8 cellular contexts compared by ENCODE assay signal in the genomic region with DNA sequence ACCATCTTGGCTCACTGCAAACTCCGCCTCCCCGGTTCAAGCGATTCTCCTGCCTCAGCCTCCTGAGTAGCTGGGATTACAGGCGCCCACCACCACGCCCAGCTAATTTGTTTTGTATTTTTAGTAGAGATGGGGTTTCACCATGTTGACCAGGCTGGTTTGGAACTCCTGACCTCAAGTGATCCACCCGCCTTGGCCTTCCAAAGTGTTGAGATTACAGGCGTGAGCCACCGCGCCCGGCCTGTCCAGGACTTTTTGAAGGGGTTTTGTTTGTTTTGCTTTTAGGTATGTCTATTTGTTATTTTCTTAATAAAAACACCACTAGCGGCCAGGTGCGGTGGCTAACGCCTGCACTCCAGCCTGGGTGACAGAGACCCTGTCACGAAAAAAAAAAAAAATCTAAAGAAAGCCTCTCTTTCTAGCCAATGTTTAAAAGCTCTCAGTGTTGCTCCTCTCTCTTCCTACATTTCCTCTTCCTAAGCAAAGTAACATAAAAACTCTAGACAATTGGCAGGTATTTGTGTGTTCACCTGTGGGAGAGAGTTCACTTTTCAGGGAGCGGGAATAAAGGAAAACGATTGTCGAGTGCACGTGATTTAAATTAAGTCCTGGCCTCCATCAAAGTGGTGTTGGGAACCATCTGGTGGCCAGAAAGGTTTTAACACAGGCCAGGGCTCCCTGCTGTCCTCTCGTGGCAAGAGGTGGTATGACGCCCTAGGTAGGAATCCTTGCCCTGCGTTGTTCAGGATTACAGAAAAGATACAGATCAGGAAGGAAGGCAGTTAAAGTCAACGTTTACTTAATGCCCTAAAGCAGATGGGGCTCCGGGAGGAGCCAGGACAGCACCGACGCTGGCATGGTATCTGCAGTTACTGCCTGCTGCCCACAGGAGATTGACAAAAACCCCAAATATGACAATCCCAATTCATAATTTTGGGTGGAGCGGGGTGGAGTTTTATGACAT. TPM values are rescaled to one million over a fixed set of nuclear protein-coding genes. Genes with fewer than 3 reads are reported as not detected.
DNase-seq lines count a peak whose midpoint lies in the region; ATAC-seq and TF ChIP-seq lines count a peak whose summit lies in the region.

No MANE protein-coding gene starts in this region.

- H3K27ac ChIP-seq in CD8-positive, alpha-beta T cell (ENCODE audit: low read depth, low read length) = no peak overlapping the region
- no peak overlapping the region for H3K27ac ChIP-seq in lower lobe of right lung

- peak; percentile 100 for TF ChIP-seq CTCF in CD8-positive, alpha-beta T cell (IDR thresholded peaks at IDR 0.05)
- peak; percentile 99 for TF ChIP-seq CTCF in lower lobe of right lung (IDR thresholded peaks at IDR 0.05)

- peaks cover 5% of the 10 kb centered on the region for H3K4me1 Mint-ChIP-seq in CD8-positive, alpha-beta T cell (ENCODE audit: low read depth)

- H3K36me3 Mint-ChIP-seq in CD8-positive, alpha-beta T cell = no peaks in the 10 kb centered on the region

- ATAC-seq in CD8-positive, alpha-beta T cell = peak; percentile 100
- ATAC-seq in GM19455 (IDR thresholded peaks at IDR 0.05; ENCODE audit: unreplicated experiment) (peak; percentile 90), HG03575 (IDR thresholded peaks at IDR 0.05; ENCODE audit: extremely low read depth, insufficient number of reproducible peaks, low FRiP score, unreplicated experiment) (peak; percentile 79), lower lobe of right lung (peak; percentile 92 to 95)

- CTCF ChIA-PET in CD8-positive, alpha-beta T cell (lab: Charles Lee) = interaction anchor here (0.7 to 6.1 kb wide), 44 partner anchors 9 to 324 kb away, joined by 3 to 102 read pairs (median 5); a partner anchor contains a TSS

- H3K9me3 Mint-ChIP-seq in CD8-positive, alpha-beta T cell = no peaks in the 10 kb centered on the region

- H3K9me3 ChIP-seq in CD8-positive, alpha-beta T cell (ENCODE audit: low read length) = no peaks in the 10 kb centered on the region
- no peaks in the 10 kb centered on the region for H3K9me3 ChIP-seq in lower lobe of right lung

- no peaks in the 10 kb centered on the region for H3K36me3 ChIP-seq in CD8-positive, alpha-beta T cell (ENCODE audit: insufficient read depth, low read length)
- no peaks in the 10 kb centered on the region for H3K36me3 ChIP-seq in lower lobe of right lung

- H3K27me3 Mint-ChIP-seq in CD8-positive, alpha-beta T cell (ENCODE audit: low read depth) = peaks cover 5% of the 10 kb centered on the region

- peak overlapping the region; percentile 61 for H3K4me3 Mint-ChIP-seq in CD8-positive, alpha-beta T cell

- intact Hi-C loops in CD8-positive, alpha-beta T cell (cut with DNase I, micrococcal nuclease) = loop anchor here (1.0 to 5.0 kb wide), 7 partner anchors 30 to 322 kb away; a partner anchor contains a TSS
- intact Hi-C loops in lower lobe of right lung (cut with DNase I) = no loop called here

- peaks cover 3% of the 10 kb centered on the region for H3K4me1 ChIP-seq in CD8-positive, alpha-beta T cell (ENCODE audit: insufficient read depth, low read length)
- peaks cover 17% of the 10 kb centered on the region for H3K4me1 ChIP-seq in lower lobe of right lung

- H3K4me3 ChIP-seq in CD8-positive, alpha-beta T cell (ENCODE audit: low read depth, low read length) = no peak overlapping the region
- no peak overlapping the region for H3K4me3 ChIP-seq in lower lobe of right lung

- POLR2A ChIA-PET in CD8-positive, alpha-beta T cell (lab: Charles Lee) = interaction anchor here (0.6 to 1.6 kb wide), 5 partner anchors 8 to 146 kb away, joined by 3 to 6 read pairs (median 3); no protein-coding TSS in a partner anchor

- H3K27ac Mint-ChIP-seq in CD8-positive, alpha-beta T cell = no peak overlapping the region

- H3K27me3 ChIP-seq in CD8-positive, alpha-beta T cell (ENCODE audit: insufficient read depth, low read length) = no peaks in the 10 kb centered on the region
- H3K27me3 ChIP-seq in lower lobe of right lung (ENCODE audit: low read depth) = no peaks in the 10 kb centered on the region

- DNase-seq in CD8-positive, alpha-beta T cell = peak; percentile 73 to 87 (median 79)
- DNase-seq in NCI-H748 treated with DMSO at 0.1 percent for 48 hours (lab: John Stamatoyannopoulos, UW) = peak; percentile 87
- DNase-seq in activated CD4-positive, alpha-beta T cell treated with anti-CD3 and anti-CD28 coated beads, Interleukin-2, amount 50 U/mL, for 1 hour = peak; percentile 85
- DNase-seq in dermis microvascular lymphatic vessel endothelial cell (ENCODE audit: low read depth in 2 of 2) = peak; percentile 82 to 91
- DNase-seq in lower lobe of right lung = peak; percentile 82
- DNase-seq in stimulated activated CD8-positive, alpha-beta memory T cell treated with anti-CD3 and anti-CD28 coated beads, Interleukin-12 subunit alpha, Interleukin-12 subunit beta, amount 100 ng/mL, for 4 hours (ENCODE audit: low read depth) = peak; percentile 65

RNA-seq across cellular contexts. Expression of a gene that starts 36.2 kb away (rescaled TPM):
- 1 to 10 TPM; 3.6 to 4.7 TPM for total RNA-seq in CD8-positive, alpha-beta T cell
- total RNA-seq in dermis microvascular lymphatic vessel endothelial cell (6.3 and 10.1 TPM in 2 replicates), lower lobe of right lung (5.4 TPM)

RNA-seq across cellular contexts. Expression of a gene that starts 58.6 kb away (rescaled TPM):
- total RNA-seq in CD8-positive, alpha-beta T cell = 10 to 100 TPM; 68.1 to 70.5 TPM
- total RNA-seq in dermis microvascular lymphatic vessel endothelial cell = 46.9 and 84.1 TPM in 2 replicates
- 220 TPM for total RNA-seq in lower lobe of right lung
